8 cellular contexts compared by ENCODE assay signal in genomic region chr3:16885948-16886683, GRCh38. TPM values are rescaled to one million over a fixed set of nuclear protein-coding genes. Genes with fewer than 3 reads are reported as not detected.
DNase-seq lines count a peak whose midpoint lies in the region; ATAC-seq and TF ChIP-seq lines count a peak whose summit lies in the region.

No MANE protein-coding gene starts in this region.

- peak overlapping the region; percentile 85 to 98 (median 96) for H3K27ac ChIP-seq in heart right ventricle
- H3K27ac ChIP-seq in testis: peak overlapping the region; percentile 96 to 98

- ATAC-seq in heart right ventricle (no peak), left ventricle myocardium superior (no peak), left colon (peak; percentile 55), HG02884 (IDR thresholded peaks at IDR 0.05; ENCODE audit: unreplicated experiment) (no peak), GM21515 (IDR thresholded peaks at IDR 0.05; ENCODE audit: unreplicated experiment) (no peak)

- no peak for DNase-seq in heart right ventricle
- DNase-seq in left ventricle myocardium superior: no peak
- DNase-seq in left colon: no peak
- DNase-seq in testis: no peak
- no peak for DNase-seq in NCI-H1417 treated with DMSO at 0.1 percent for 48 hours (lab: John Stamatoyannopoulos, UW)

- H3K9me3 ChIP-seq in heart right ventricle (no peaks in the 10 kb centered on the region), testis (no peaks in the 10 kb centered on the region)

- no peaks in the 10 kb centered on the region for H3K36me3 ChIP-seq in heart right ventricle
- no peaks in the 10 kb centered on the region for H3K36me3 ChIP-seq in testis (ENCODE audit: low read depth, missing control alignments)

- no peaks in the 10 kb centered on the region for H3K9me3 Mint-ChIP-seq in activated naive CD8-positive, alpha-beta T cell (ENCODE audit: low read depth)

- H3K27ac Mint-ChIP-seq in activated naive CD8-positive, alpha-beta T cell: peak overlapping the region; percentile 96

- WGBS in heart right ventricle, 2 donors: 5% methylated on average over 11 of the region's 11 CpGs
- 3 to 4% methylated on average over 11 of the region's 11 CpGs for WGBS in testis, 2 donors

- peaks cover 6 to 78% (median 57%) of the 10 kb centered on the region in 9 donors for H3K4me1 ChIP-seq in heart right ventricle
- peaks cover 7% of the 10 kb centered on the region for H3K4me1 ChIP-seq in testis

- H3K36me3 Mint-ChIP-seq in activated naive CD8-positive, alpha-beta T cell: no peaks in the 10 kb centered on the region

- H3K4me3 ChIP-seq in heart right ventricle (peak overlapping the region; percentile 76 to 97 (median 86)), testis (peak overlapping the region; percentile 85 to 91)

- H3K27me3 ChIP-seq in heart right ventricle (no peaks in the 10 kb centered on the region), testis (no peaks in the 10 kb centered on the region)

- H3K27me3 Mint-ChIP-seq in activated naive CD8-positive, alpha-beta T cell: no peaks in the 10 kb centered on the region

- TF ChIP-seq POLR2A in testis (IDR thresholded peaks at IDR 0.05): no peak

- intact Hi-C loops in heart right ventricle (cut with DNase I) (loop anchor here in 9 of 10 donors (2.0 to 10.0 kb wide), 11 partner anchors 39 to 349 kb away; partner anchors contain the start of gene DAZL (in 4 of the 9)), left ventricle myocardium superior (cut with micrococcal nuclease) (no loop called here), left colon (cut with DNase I, micrococcal nuclease) (no loop called here), testis (cut with DNase I; ENCODE audit: low total_unique reads) (no loop called here)

- TF ChIP-seq CTCF in heart right ventricle (IDR thresholded peaks at IDR 0.05): no peak
- no peak for TF ChIP-seq CTCF in testis (IDR thresholded peaks at IDR 0.05)

- peak overlapping the region; percentile 89 for H3K4me3 Mint-ChIP-seq in activated naive CD8-positive, alpha-beta T cell

- H3K4me1 Mint-ChIP-seq in activated naive CD8-positive, alpha-beta T cell (ENCODE audit: low read depth): peaks cover 53% of the 10 kb centered on the region

RNA-seq across cellular contexts. Expression of gene PLCL2, which starts 1.4 kb away (rescaled TPM):
- total RNA-seq in heart right ventricle (10 to 100 TPM; 35.5 to 79.8 (median 57.0) TPM), left ventricle myocardium superior (76.9 TPM), left colon (10 to 100 TPM; 15.3 to 28.7 TPM), testis (10 to 100 TPM; 15.0 to 23.0 TPM)
- polyA plus RNA-seq in heart right ventricle (10 to 100 TPM in 1 of 2 donors, 1 to 10 TPM in 1; 8.7 to 12.8 TPM), testis (ENCODE audit: insufficient read depth, low read depth, low replicate concordance) (10.7 TPM)

Comparison
In these comparisons a context has a peak if more than half of its experiments do, and no peak if none do; other contexts are left out.
1. intact Hi-C loops: an anchor here in heart right ventricle (2.0 to 10.0 kb wide); none called in left ventricle myocardium superior, left colon and testis.